In the genomic region with DNA sequence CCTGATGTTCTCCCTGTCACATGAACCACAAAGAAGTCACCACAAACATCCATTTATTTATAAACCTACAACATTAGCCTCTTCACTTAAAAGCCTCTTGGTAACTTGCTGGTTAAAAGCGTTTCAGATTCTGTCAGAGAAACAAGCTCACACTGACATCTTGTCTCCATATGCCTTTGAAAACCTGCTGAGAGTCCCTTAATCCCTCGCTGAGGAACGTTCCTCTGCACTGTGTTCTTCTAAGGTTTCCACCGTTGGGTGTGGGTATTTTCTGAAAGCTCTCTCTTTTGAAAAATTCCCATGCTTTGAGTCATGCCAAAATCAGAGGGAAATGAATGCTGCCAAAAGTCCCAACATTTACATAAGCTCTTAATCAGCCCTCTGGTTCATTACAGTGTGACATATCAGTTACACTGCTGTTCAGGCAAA, we compare ENCODE assay signal across 8 cellular contexts.
A peak's percentile ranks its signal among the peaks of the same experiment; 100 is the strongest.
DNase-seq lines count a peak whose midpoint lies in the region; ATAC-seq and TF ChIP-seq lines count a peak whose summit lies in the region.

No MANE protein-coding gene starts in this region.

- H3K27me3 Mint-ChIP-seq in HFFc6 (ENCODE audit: insufficient read depth) (0 out of 2 replicates have a peak, but pooled peaks cover 3% of the 10 kb centered on the region), glutamatergic neuron (ENCODE audit: unreplicated experiment) (no peaks in the 10 kb centered on the region)
- no peaks in the 10 kb centered on the region for H3K27me3 Mint-ChIP-seq in activated T-helper 1 cell treated with anti-CD3 and anti-CD28 coated beads, Interleukin-12 subunit alpha, Interleukin-12 subunit beta, Interleukin-2, Interleukin-4 antibody, amounts not matched to agents 30 ng/mL and 10 ng/mL and 1 ng/mL, durations not matched to agents 14 hours and 24 hours and 36 hours (ENCODE audit: insufficient read depth)

- H3K27ac Mint-ChIP-seq in HFFc6, result peak overlapping the region; percentile 94
- peak overlapping the region; percentile 71 for H3K27ac Mint-ChIP-seq in glutamatergic neuron (ENCODE audit: unreplicated experiment)
- H3K27ac Mint-ChIP-seq in activated T-helper 1 cell treated with anti-CD3 and anti-CD28 coated beads, Interleukin-12 subunit alpha, Interleukin-12 subunit beta, Interleukin-2, Interleukin-4 antibody, amounts not matched to agents 30 ng/mL and 10 ng/mL and 1 ng/mL, durations not matched to agents 14 hours and 24 hours and 36 hours, result no peak overlapping the region

- H3K36me3 Mint-ChIP-seq in HFFc6 (ENCODE audit: low read depth) (no peaks in the 10 kb centered on the region), glutamatergic neuron (ENCODE audit: unreplicated experiment) (no peaks in the 10 kb centered on the region)
- no peaks in the 10 kb centered on the region for H3K36me3 Mint-ChIP-seq in activated T-helper 1 cell treated with anti-CD3 and anti-CD28 coated beads, Interleukin-12 subunit alpha, Interleukin-12 subunit beta, Interleukin-2, Interleukin-4 antibody, amounts not matched to agents 30 ng/mL and 10 ng/mL and 1 ng/mL, durations not matched to agents 14 hours and 24 hours and 36 hours (ENCODE audit: low read depth)

- TF ChIP-seq CTCF in HFFc6 (IDR thresholded peaks at IDR 0.05) (no peak), glutamatergic neuron (IDR thresholded peaks at IDR 0.05; ENCODE audit: partially characterized antibody, unreplicated experiment) (no peak)

- H3K4me3 ChIP-seq in SK-N-MC, result peak overlapping the region; percentile 58

- H3K9me3 ChIP-seq in SK-N-MC (ENCODE audit: low read depth, low read length), result no peaks in the 10 kb centered on the region

- peak overlapping the region; percentile 60 for H3K9ac ChIP-seq in SK-N-MC (ENCODE audit: insufficient read length)

- peak overlapping the region; percentile 93 for H3K27ac ChIP-seq in SK-N-MC

- ATAC-seq in HG03097 (IDR thresholded peaks at IDR 0.05; ENCODE audit: low FRiP score, unreplicated experiment), result no peak

- intact Hi-C loops in posterior cingulate gyrus (cut with DNase I), result no loop called here
- intact Hi-C loops in activated T-helper 1 cell treated with anti-CD3 and anti-CD28 coated beads, Interleukin-12 subunit alpha, Interleukin-12 subunit beta, Interleukin-2, Interleukin-4 antibody, amounts not matched to agents 30 ng/mL and 10 ng/mL and 1 ng/mL, durations not matched to agents 14 hours and 24 hours and 36 hours (cut with micrococcal nuclease), result no loop called here

- no peaks in the 10 kb centered on the region for H3K36me3 ChIP-seq in SK-N-MC (ENCODE audit: insufficient read depth, low read length)

- H3K9me3 Mint-ChIP-seq in HFFc6, result no peaks in the 10 kb centered on the region
- H3K9me3 Mint-ChIP-seq in glutamatergic neuron (ENCODE audit: unreplicated experiment), result peaks cover 1% of the 10 kb centered on the region
- no peaks in the 10 kb centered on the region for H3K9me3 Mint-ChIP-seq in activated T-helper 1 cell treated with anti-CD3 and anti-CD28 coated beads, Interleukin-12 subunit alpha, Interleukin-12 subunit beta, Interleukin-2, Interleukin-4 antibody, amounts not matched to agents 30 ng/mL and 10 ng/mL and 1 ng/mL, durations not matched to agents 14 hours and 24 hours and 36 hours

- H3K4me1 Mint-ChIP-seq in HFFc6 (ENCODE audit: low read depth), result peaks cover 94% of the 10 kb centered on the region
- H3K4me1 Mint-ChIP-seq in glutamatergic neuron (ENCODE audit: low read depth, unreplicated experiment), result peaks cover 17% of the 10 kb centered on the region
- H3K4me1 Mint-ChIP-seq in activated T-helper 1 cell treated with anti-CD3 and anti-CD28 coated beads, Interleukin-12 subunit alpha, Interleukin-12 subunit beta, Interleukin-2, Interleukin-4 antibody, amounts not matched to agents 30 ng/mL and 10 ng/mL and 1 ng/mL, durations not matched to agents 14 hours and 24 hours and 36 hours (ENCODE audit: low read depth), result no peaks in the 10 kb centered on the region

- H3K4me3 Mint-ChIP-seq in HFFc6 (peak overlapping the region; percentile 74), glutamatergic neuron (ENCODE audit: unreplicated experiment) (peak overlapping the region; percentile 53)
- no peak overlapping the region for H3K4me3 Mint-ChIP-seq in activated T-helper 1 cell treated with anti-CD3 and anti-CD28 coated beads, Interleukin-12 subunit alpha, Interleukin-12 subunit beta, Interleukin-2, Interleukin-4 antibody, amounts not matched to agents 30 ng/mL and 10 ng/mL and 1 ng/mL, durations not matched to agents 14 hours and 24 hours and 36 hours

- peak; percentile 79 for DNase-seq in HFFc6
- no peak for DNase-seq in SK-N-MC (ENCODE audit: low read depth, low spot score)
- no peak for DNase-seq in glutamatergic neuron
- DNase-seq in stromal cell of bone marrow (ENCODE audit: low read depth), result peak; percentile 88
- DNase-seq in NCI-H2227 (lab: John Stamatoyannopoulos, UW; ENCODE audit: unreplicated experiment), result no peak
- DNase-seq in posterior cingulate gyrus, result no peak
- no peak for DNase-seq in activated T-helper 1 cell treated with anti-CD3 and anti-CD28 coated beads, Interleukin-12 subunit alpha, Interleukin-12 subunit beta, Interleukin-2, Interleukin-4 antibody, amounts not matched to agents 30 ng/mL and 10 ng/mL and 1 ng/mL, durations not matched to agents 14 hours and 24 hours and 36 hours (ENCODE audit: low spot score)

Comparison
In these comparisons a context has a peak if more than half of its experiments do, and no peak if none do; other contexts are left out.
1. DNase-seq: peak in HFFc6 (single experiment) and stromal cell of bone marrow (single experiment); none in SK-N-MC (single experiment), glutamatergic neuron (single experiment), NCI-H2227 (single experiment), posterior cingulate gyrus (0 of 10) and activated T-helper 1 cell treated with anti-CD3 and anti-CD28 coated beads, Interleukin-12 subunit alpha, Interleukin-12 subunit beta, Interleukin-2, Interleukin-4 antibody, amounts not matched to agents 30 ng/mL and 10 ng/mL and 1 ng/mL, durations not matched to agents 14 hours and 24 hours and 36 hours (single experiment).